ENCODE assay signal across 24 cellular contexts in the genomic region with DNA sequence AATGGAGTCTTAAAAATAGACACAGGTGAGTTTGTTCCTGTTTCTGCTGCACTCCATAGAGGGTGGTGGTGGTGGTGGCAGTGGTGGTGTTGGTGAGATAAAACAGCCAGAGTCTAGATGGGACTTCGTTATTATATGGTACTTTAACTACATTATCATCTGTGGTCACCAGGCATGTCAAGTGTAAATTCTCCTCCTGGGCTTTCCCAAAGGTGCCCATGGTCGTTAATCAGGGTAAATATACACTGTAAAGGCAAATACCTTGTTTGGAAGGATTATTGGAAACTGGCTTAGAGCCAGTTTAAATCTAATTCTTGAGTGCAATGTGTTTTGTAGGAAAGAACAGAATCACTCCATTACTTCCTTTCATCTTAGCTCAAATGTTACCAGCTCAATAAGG. TPM values are rescaled to one million over a fixed set of nuclear protein-coding genes. Genes with fewer than 3 reads are reported as not detected.
DNase-seq lines count a peak whose midpoint lies in the region; ATAC-seq, FAIRE-seq and TF ChIP-seq lines count a peak whose summit lies in the region.
"Had no signal": no experiment of that assay in that cellular context is flagged by ENCODE, and none has a peak within 500 bp of the region (broad histone marks: within the 10 kb centered on the region; RNA-seq: fewer than 3 reads in every experiment).

No MANE protein-coding gene starts in this region.

- peaks cover 4% of the 10 kb centered on the region for H3K9me3 Mint-ChIP-seq in nephron progenitor cell
- H3K9me3 Mint-ChIP-seq: T-helper 1 cell treated with Interleukin-12 subunit alpha and Interleukin-12 subunit beta and Interleukin-4 antibody, amounts not matched to agents 30 μg/mL and 1 μg/mL, for 36 hours had no signal

- H3K36me3 Mint-ChIP-seq in nephron progenitor cell (ENCODE audit: low read depth): no peaks in the 10 kb centered on the region
- H3K36me3 Mint-ChIP-seq: CD8-positive, alpha-beta memory T cell had no signal

- TF ChIP-seq CTCF in retinal pigment epithelial cell (conservative IDR thresholded peaks at IDR 0.05; ENCODE audit: low read depth, low read length): no peak
- no peak for TF ChIP-seq CTCF in nephron progenitor cell (IDR thresholded peaks at IDR 0.05)
- no peak for TF ChIP-seq CTCF in HepG2 (CRISPR knock-in tag; IDR thresholded peaks at IDR 0.05)

- FAIRE-seq in HepG2 (lab: Jason Lieb, UNC): no peak
- FAIRE-seq: A204.1, GM12891 had no signal

- H3K4me2 ChIP-seq in HepG2 (ENCODE audit: low read depth, low read length): no peak overlapping the region
- H3K4me2 ChIP-seq: KMS-11 had no signal

- H2AFZ ChIP-seq in HepG2 (ENCODE audit: low read length): no peak overlapping the region

- no peaks in the 10 kb centered on the region for H3K4me1 Mint-ChIP-seq in nephron progenitor cell
- H3K4me1 Mint-ChIP-seq: CD8-positive, alpha-beta memory T cell had no signal

- no peak overlapping the region for H3K4me3 ChIP-seq in retinal pigment epithelial cell (ENCODE audit: low read length)
- H3K4me3 ChIP-seq in HepG2 (replicated peaks in 1 of 3; ENCODE audit: insufficient read depth in 1 of 3, low read depth in 2 of 3, low read length in 3 of 3): no peak overlapping the region

- CTCF ChIA-PET in HepG2 (lab: Yijun Ruan, JAX; ENCODE audit: low intra/inter-chr PET ratio, low total read pairs): no interaction called here

- no peak for TF ChIP-seq RAD21 in HepG2 (CRISPR knock-in tag; IDR thresholded peaks at IDR 0.05)

- TF ChIP-seq EP300 in HepG2 (IDR thresholded peaks at IDR 0.05; ENCODE audit: low read depth in 2 of 2, low read length in 2 of 2): no peak
- no peak for TF ChIP-seq EP300 in HepG2 (CRISPR knock-in tag; IDR thresholded peaks at IDR 0.05; ENCODE audit: borderline replicate concordance)

- no peak for TF ChIP-seq POLR2A in HepG2 (IDR thresholded peaks at IDR 0.05; ENCODE audit: insufficient read depth in 1 of 2, low read depth in 2 of 2, low read length in 2 of 2)

- no TSS peak for BruUV-seq in HepG2 (replicated peaks; lab: Mats Ljungman, UMichigan)

- in situ Hi-C loops in HepG2 (cut with HindIII; ENCODE audit: extremely low pct_ligation_motif_present, low pct_unique_long_range_greater_than_20kb): no loop called here

- H3K79me2 ChIP-seq in HepG2 (ENCODE audit: insufficient read depth, low read length): no peaks in the 10 kb centered on the region

- no peak overlapping the region for H3K4me3 Mint-ChIP-seq in nephron progenitor cell
- H3K4me3 Mint-ChIP-seq: CD8-positive, alpha-beta memory T cell; T-helper 1 cell treated with Interleukin-12 subunit alpha and Interleukin-12 subunit beta and Interleukin-4 antibody, amounts not matched to agents 30 μg/mL and 1 μg/mL, for 36 hours had no signal

- H3K9me3 ChIP-seq in HepG2 (ENCODE audit: low read length): no peaks in the 10 kb centered on the region

- no peaks in the 10 kb centered on the region for H3K4me1 ChIP-seq in HepG2 (ENCODE audit: insufficient read depth, low read length)

- no peak overlapping the region for H3K27ac Mint-ChIP-seq in nephron progenitor cell
- H3K27ac Mint-ChIP-seq: CD8-positive, alpha-beta memory T cell; T-helper 1 cell treated with Interleukin-12 subunit alpha and Interleukin-12 subunit beta and Interleukin-4 antibody, amounts not matched to agents 30 μg/mL and 1 μg/mL, for 36 hours had no signal

- H3K27me3 ChIP-seq in HepG2 (ENCODE audit: control insufficient read depth in 1 of 2, insufficient read depth in 2 of 2, low read length in 2 of 2): no peaks in the 10 kb centered on the region

- intact Hi-C loops in HepG2 (cut with micrococcal nuclease; ENCODE audit: unreplicated experiment): no loop called here

- ATAC-seq in HepG2: no peak
- ATAC-seq: Right ventricle myocardium inferior had no signal

- H3K27me3 Mint-ChIP-seq in nephron progenitor cell (ENCODE audit: low read depth, poor library complexity): peaks cover 30% of the 10 kb centered on the region

- no peak overlapping the region for H3K9ac ChIP-seq in HepG2 (ENCODE audit: insufficient read depth, low read depth, low read length)
- H3K9ac ChIP-seq: KMS-11 had no signal

- no peaks in the 10 kb centered on the region for H4K20me1 ChIP-seq in HepG2 (ENCODE audit: insufficient read depth, low read length)

- H3K27ac ChIP-seq in HepG2 (ENCODE audit: extremely low read length, insufficient read depth, low read length): no peak overlapping the region
- H3K27ac ChIP-seq: C4-2B, HL-60, KMS-11 had no signal

- peak; percentile 15 for DNase-seq in NCI-H2196 (lab: John Stamatoyannopoulos, UW; ENCODE audit: unreplicated experiment)
- DNase-seq in NCI-H2196 treated with DMSO at 0.1 percent for 48 hours (lab: John Stamatoyannopoulos, UW; ENCODE audit: unreplicated experiment): no peak
- peak; percentile 9 for DNase-seq in DMS79 treated with DMSO at 0.1 percent for 48 hours (lab: John Stamatoyannopoulos, UW)
- DNase-seq in NCI-H2107 (lab: John Stamatoyannopoulos, UW): peak; percentile 6
- DNase-seq in retinal pigment epithelial cell (ENCODE audit: low read depth): peak; percentile 3
- DNase-seq in inferior parietal cortex (ENCODE audit: extremely low spot score): no peak
- no peak for DNase-seq in nephron progenitor cell
- DNase-seq in HepG2 (ENCODE audit: low spot score): no peak
- DNase-seq: CD8-positive, alpha-beta memory T cell; H7; NCI-H1092 treated with DMSO at 0.1 percent for 48 hours; NCI-H1694 treated with DMSO at 0.1 percent for 48 hours; NCI-H774; T1000 had no signal

- POLR2A ChIA-PET in HepG2 (lab: Yijun Ruan, JAX): no interaction called here

- H3K36me3 ChIP-seq in HepG2 (replicated peaks in 1 of 2; ENCODE audit: control insufficient read depth in 1 of 2, insufficient read depth in 2 of 2, low read length in 2 of 2): no peaks in the 10 kb centered on the region

- WGBS in HepG2 (ENCODE audit: low lambda C conversion rate): 0% methylated on average over 2 of the region's 2 CpGs

RNA-seq across cellular contexts. Expression of a gene that starts 21.5 kb away (rescaled TPM):
- total RNA-seq in HepG2 (2016; rRNA removed; fragmentation: Illumina TruSeq; extraction: Trizol): 54.4 and 56.8 TPM in 2 replicates
- 15.2 and 17.8 TPM in 2 replicates for total RNA-seq in HepG2 (2016; cell fraction: cytosol; rRNA removed; fragmentation: Illumina TruSeq; extraction: Trizol; ENCODE audit: low read depth)
- total RNA-seq in HepG2 (2016; cell fraction: insoluble cytoplasmic fraction; rRNA removed; fragmentation: Illumina TruSeq; extraction: Trizol): 55.9 and 59.6 TPM in 2 replicates
- 24.8 and 25.2 TPM in 2 replicates for total RNA-seq in HepG2 (2016; cell fraction: membrane; rRNA removed; fragmentation: Illumina TruSeq; extraction: Trizol)
- 58.2 and 59.9 TPM in 2 replicates for total RNA-seq in HepG2 (2016; cell fraction: nucleus; rRNA removed; fragmentation: Illumina TruSeq; extraction: Trizol)
- polyA plus RNA-seq in HepG2 (2011; rRNA removed): 32.5 and 38.7 TPM in 2 replicates
- 13.0 and 16.4 TPM in 2 replicates for polyA plus RNA-seq in HepG2 (2011; cell fraction: cytosol; rRNA removed)
- 32.4 and 40.5 TPM in 2 replicates for polyA plus RNA-seq in HepG2 (2011; cell fraction: nucleus; rRNA removed)
- 26.8 and 37.6 TPM in 2 replicates for polyA plus RNA-seq in HepG2 (2012)
- 16.4 and 19.0 TPM in 2 replicates for polyA plus RNA-seq in HepG2 (2016; cell fraction: cytosol; fragmentation: Illumina TruSeq; extraction: Trizol; ENCODE audit: low read depth)
- polyA plus RNA-seq in HepG2 (2016; cell fraction: insoluble cytoplasmic fraction; fragmentation: Illumina TruSeq; extraction: Trizol; ENCODE audit: low read depth): 54.7 and 56.3 TPM in 2 replicates
- polyA plus RNA-seq in HepG2 (2016; cell fraction: membrane; fragmentation: Illumina TruSeq; extraction: Trizol; ENCODE audit: low read depth): 20.1 and 20.4 TPM in 2 replicates
- polyA plus RNA-seq in HepG2 (2016; cell fraction: nucleus; fragmentation: Illumina TruSeq; extraction: Trizol; ENCODE audit: insufficient read depth, low read depth): 76.7 and 77.8 TPM in 2 replicates
- polyA minus RNA-seq in HepG2 (2011; rRNA and poly(A)+ RNA removed; ENCODE audit: low replicate concordance): 3.1 and 6.1 TPM in 2 replicates
- 3.3 and 8.5 TPM in 2 replicates for polyA minus RNA-seq in HepG2 (2011; cell fraction: cytosol; rRNA and poly(A)+ RNA removed)
- polyA minus RNA-seq in HepG2 (2011; cell fraction: nucleus; rRNA and poly(A)+ RNA removed): 35.2 and 36.6 TPM in 2 replicates

RNA-seq across cellular contexts. Expression of a gene that starts 26.2 kb away (rescaled TPM):
- total RNA-seq in HepG2 (2016; rRNA removed; fragmentation: Illumina TruSeq; extraction: Trizol): 44.0 and 46.3 TPM in 2 replicates
- total RNA-seq in HepG2 (2016; cell fraction: cytosol; rRNA removed; fragmentation: Illumina TruSeq; extraction: Trizol; ENCODE audit: low read depth): 8.7 and 9.7 TPM in 2 replicates
- 41.7 and 51.3 TPM in 2 replicates for total RNA-seq in HepG2 (2016; cell fraction: insoluble cytoplasmic fraction; rRNA removed; fragmentation: Illumina TruSeq; extraction: Trizol)
- 45.9 and 47.6 TPM in 2 replicates for total RNA-seq in HepG2 (2016; cell fraction: membrane; rRNA removed; fragmentation: Illumina TruSeq; extraction: Trizol)
- 35.5 and 44.2 TPM in 2 replicates for total RNA-seq in HepG2 (2016; cell fraction: nucleus; rRNA removed; fragmentation: Illumina TruSeq; extraction: Trizol)
- polyA plus RNA-seq in HepG2 (2011; rRNA removed): 28.0 and 30.5 TPM in 2 replicates
- 11.2 and 14.7 TPM in 2 replicates for polyA plus RNA-seq in HepG2 (2011; cell fraction: cytosol; rRNA removed)
- polyA plus RNA-seq in HepG2 (2011; cell fraction: nucleus; rRNA removed): 33.2 and 46.3 TPM in 2 replicates
- polyA plus RNA-seq in HepG2 (2012): 28.8 and 47.8 TPM in 2 replicates
- polyA plus RNA-seq in HepG2 (2016; cell fraction: cytosol; fragmentation: Illumina TruSeq; extraction: Trizol; ENCODE audit: low read depth): 8.6 and 9.9 TPM in 2 replicates
- 49.7 and 50.7 TPM in 2 replicates for polyA plus RNA-seq in HepG2 (2016; cell fraction: insoluble cytoplasmic fraction; fragmentation: Illumina TruSeq; extraction: Trizol; ENCODE audit: low read depth)
- 28.7 and 33.7 TPM in 2 replicates for polyA plus RNA-seq in HepG2 (2016; cell fraction: membrane; fragmentation: Illumina TruSeq; extraction: Trizol; ENCODE audit: low read depth)
- polyA plus RNA-seq in HepG2 (2016; cell fraction: nucleus; fragmentation: Illumina TruSeq; extraction: Trizol; ENCODE audit: insufficient read depth, low read depth): 66.4 and 66.5 TPM in 2 replicates
- 43.5 and 48.7 TPM in 2 replicates for polyA minus RNA-seq in HepG2 (2011; rRNA and poly(A)+ RNA removed; ENCODE audit: low replicate concordance)
- 26.1 TPM in 2 replicates for polyA minus RNA-seq in HepG2 (2011; cell fraction: cytosol; rRNA and poly(A)+ RNA removed)
- 33.6 and 33.9 TPM in 2 replicates for polyA minus RNA-seq in HepG2 (2011; cell fraction: nucleus; rRNA and poly(A)+ RNA removed)

RNA-seq across cellular contexts. Expression of a gene that starts 50.6 kb away (rescaled TPM):
- total RNA-seq in HepG2 (2016; rRNA removed; fragmentation: Illumina TruSeq; extraction: Trizol): not detected in 2 replicates
- not detected in 2 replicates for total RNA-seq in HepG2 (2016; cell fraction: cytosol; rRNA removed; fragmentation: Illumina TruSeq; extraction: Trizol; ENCODE audit: low read depth)
- total RNA-seq in HepG2 (2016; cell fraction: insoluble cytoplasmic fraction; rRNA removed; fragmentation: Illumina TruSeq; extraction: Trizol): not detected in 2 replicates
- total RNA-seq in HepG2 (2016; cell fraction: membrane; rRNA removed; fragmentation: Illumina TruSeq; extraction: Trizol): not detected in 2 replicates
- not detected in 2 replicates for total RNA-seq in HepG2 (2016; cell fraction: nucleus; rRNA removed; fragmentation: Illumina TruSeq; extraction: Trizol)
- polyA plus RNA-seq in HepG2 (2011; rRNA removed): not detected in 2 replicates
- polyA plus RNA-seq in HepG2 (2011; cell fraction: cytosol; rRNA removed): not detected in 2 replicates
- not detected in 2 replicates for polyA plus RNA-seq in HepG2 (2011; cell fraction: nucleus; rRNA removed)
- not detected in 2 replicates for polyA plus RNA-seq in HepG2 (2012)
- polyA plus RNA-seq in HepG2 (2016; cell fraction: cytosol; fragmentation: Illumina TruSeq; extraction: Trizol; ENCODE audit: low read depth): not detected in 2 replicates
- polyA plus RNA-seq in HepG2 (2016; cell fraction: insoluble cytoplasmic fraction; fragmentation: Illumina TruSeq; extraction: Trizol; ENCODE audit: low read depth): not detected in 2 replicates
- polyA plus RNA-seq in HepG2 (2016; cell fraction: membrane; fragmentation: Illumina TruSeq; extraction: Trizol; ENCODE audit: low read depth): not detected in 2 replicates
- polyA plus RNA-seq in HepG2 (2016; cell fraction: nucleus; fragmentation: Illumina TruSeq; extraction: Trizol; ENCODE audit: insufficient read depth, low read depth): not detected in 2 replicates
- polyA minus RNA-seq in HepG2 (2011; rRNA and poly(A)+ RNA removed; ENCODE audit: low replicate concordance): not detected in 2 replicates
- not detected in 2 replicates for polyA minus RNA-seq in HepG2 (2011; cell fraction: cytosol; rRNA and poly(A)+ RNA removed)
- not detected in 2 replicates for polyA minus RNA-seq in HepG2 (2011; cell fraction: nucleus; rRNA and poly(A)+ RNA removed)
- total RNA-seq: H7, HT1080, NCI-H460, Right ventricle myocardium inferior, SK-MEL-5 had no signal
- polyA plus RNA-seq: CD8-positive, alpha-beta memory T cell had no signal

Comparison
In these comparisons a context has a peak if more than half of its experiments do, and no peak if none do; other contexts are left out.
1. DNase-seq: peak in NCI-H2196 (single experiment), DMS79 treated with DMSO at 0.1 percent for 48 hours (single experiment), NCI-H2107 (single experiment) and retinal pigment epithelial cell (single experiment); none in NCI-H2196 treated with DMSO at 0.1 percent for 48 hours (single experiment), inferior parietal cortex (single experiment), nephron progenitor cell (single experiment) and HepG2 (single experiment).